11 cellular contexts compared by ENCODE assay signal in genomic region chr1:10046356-10047085, GRCh38. TPM values are rescaled to one million over a fixed set of nuclear protein-coding genes. Genes with fewer than 3 reads are reported as not detected.
DNase-seq lines count a peak whose midpoint lies in the region; TF ChIP-seq lines count a peak whose summit lies in the region.
"Had no signal": no experiment of that assay in that cellular context is flagged by ENCODE, and none has a peak within 500 bp of the region (broad histone marks: within the 10 kb centered on the region; RNA-seq: fewer than 3 reads in every experiment).

No MANE protein-coding gene starts in this region.

- TF ChIP-seq POLR2A in breast epithelium (IDR thresholded peaks at IDR 0.05) (no peak), vagina (IDR thresholded peaks at IDR 0.05) (no peak)

- peaks cover 49% of the 10 kb centered on the region for H4K20me1 ChIP-seq in osteoblast (ENCODE audit: insufficient read depth, low read length)

- BruUV-seq in MCF 10A (replicated peaks; lab: Mats Ljungman, UMichigan), result no TSS peak

- H3K4me3 ChIP-seq in breast epithelium, result no peak overlapping the region
- no peak overlapping the region for H3K4me3 ChIP-seq in osteoblast (ENCODE audit: insufficient read depth, low read length)
- H3K4me3 ChIP-seq in vagina, result no peak overlapping the region

- POLR2A ChIA-PET in MCF 10A (lab: Yijun Ruan, JAX), result interaction anchor here (1.6 to 2.0 kb wide), 3 partner anchors 9 to 12 kb away, joined by 5 to 9 read pairs (median 7); no protein-coding TSS in a partner anchor

- no peaks in the 10 kb centered on the region for H3K9me3 Mint-ChIP-seq in MCF 10A (ENCODE audit: unreplicated experiment)
- H3K9me3 Mint-ChIP-seq: naive thymus-derived CD8-positive, alpha-beta T cell had no signal

- no peaks in the 10 kb centered on the region for H3K27me3 Mint-ChIP-seq in MCF 10A (ENCODE audit: insufficient read depth, unreplicated experiment)
- H3K27me3 Mint-ChIP-seq: naive thymus-derived CD8-positive, alpha-beta T cell had no signal

- H3K36me3 ChIP-seq in breast epithelium (no peaks in the 10 kb centered on the region), osteoblast (ENCODE audit: insufficient read depth, low read length) (no peaks in the 10 kb centered on the region), vagina (no peaks in the 10 kb centered on the region)

- peak overlapping the region; percentile 48 for H3K4me2 ChIP-seq in osteoblast (ENCODE audit: insufficient read depth, low read length)

- intact Hi-C loops in breast epithelium (cut with DNase I; ENCODE audit: low total_unique reads) (no loop called here), MCF 10A (cut with micrococcal nuclease) (no loop called here), vagina (cut with DNase I) (no loop called here)

- H3K27ac ChIP-seq in breast epithelium, result peak overlapping the region; percentile 13 to 54
- H3K27ac ChIP-seq in osteoblast (ENCODE audit: low read depth, low read length), result peak overlapping the region; percentile 12
- peak overlapping the region; percentile 15 for H3K27ac ChIP-seq in vagina

- CTCF ChIA-PET in MCF 10A (lab: Yijun Ruan, JAX), result interaction anchor here (0.6 to 1.1 kb wide), 4 partner anchors 12 to 174 kb away, joined by 3 to 5 read pairs (median 4); no protein-coding TSS in a partner anchor

- no peak overlapping the region for H3K4me3 Mint-ChIP-seq in MCF 10A (ENCODE audit: unreplicated experiment)
- H3K4me3 Mint-ChIP-seq: naive thymus-derived CD8-positive, alpha-beta T cell had no signal

- DNase-seq in breast epithelium (ENCODE audit: low spot score in 2 of 2), result no peak
- DNase-seq in MCF 10A (ENCODE audit: unreplicated experiment), result no peak
- DNase-seq in fibroblast of peridontal ligament (ENCODE audit: extremely low read depth), result peak; percentile 73
- DNase-seq in osteoblast (ENCODE audit: insufficient read length, low spot score, missing footprints), result peak; percentile 67
- DNase-seq in vagina (ENCODE audit: extremely low spot score in 2 of 2), result no peak
- DNase-seq in NAMALWA (ENCODE audit: low spot score), result no peak
- DNase-seq in GM03348 (ENCODE audit: low spot score), result no peak
- no peak for DNase-seq in stimulated activated CD8-positive, alpha-beta memory T cell treated with anti-CD3 and anti-CD28 coated beads, Interleukin-4, amount 100 ng/mL, for 48 hours
- DNase-seq: activated T-cell treated with anti-CD3 and anti-CD28 coated beads, Interleukin-2, amount 50 U/mL, for 1 hour; naive thymus-derived CD8-positive, alpha-beta T cell; NCI-H1694 treated with DMSO at 0.1 percent for 48 hours had no signal

- H3K27me3 ChIP-seq in breast epithelium, result no peaks in the 10 kb centered on the region
- no peaks in the 10 kb centered on the region for H3K27me3 ChIP-seq in osteoblast (ENCODE audit: insufficient read depth, low read length)
- no peaks in the 10 kb centered on the region for H3K27me3 ChIP-seq in vagina

- peaks cover 92% of the 10 kb centered on the region for H3K79me2 ChIP-seq in osteoblast (ENCODE audit: insufficient read depth, low read length)

- peaks cover 0 to 6% of the 10 kb centered on the region in 2 donors for H3K4me1 ChIP-seq in breast epithelium
- peaks cover 18% of the 10 kb centered on the region for H3K4me1 ChIP-seq in osteoblast (ENCODE audit: insufficient read depth, low read length)
- peaks cover 66% of the 10 kb centered on the region for H3K4me1 ChIP-seq in vagina

- peaks cover 23% of the 10 kb centered on the region for H3K4me1 Mint-ChIP-seq in MCF 10A (ENCODE audit: insufficient read depth, unreplicated experiment)

- H3K9me3 ChIP-seq in breast epithelium (no peaks in the 10 kb centered on the region), osteoblast (ENCODE audit: low read depth, low read length) (no peaks in the 10 kb centered on the region), vagina (no peaks in the 10 kb centered on the region)

- H3K36me3 Mint-ChIP-seq in MCF 10A (ENCODE audit: insufficient read depth, unreplicated experiment), result peaks cover 37% of the 10 kb centered on the region

- no peak overlapping the region for H3K27ac Mint-ChIP-seq in MCF 10A (ENCODE audit: low read depth, unreplicated experiment)

- no peak for TF ChIP-seq CTCF in breast epithelium (IDR thresholded peaks at IDR 0.05)
- no peak for TF ChIP-seq CTCF in MCF 10A (IDR thresholded peaks at IDR 0.05; ENCODE audit: unreplicated experiment)
- no peak for TF ChIP-seq CTCF in osteoblast (IDR thresholded peaks at IDR 0.05; ENCODE audit: extremely low read depth, low read depth, low read length)
- no peak for TF ChIP-seq CTCF in vagina (IDR thresholded peaks at IDR 0.05)

- H2AFZ ChIP-seq in osteoblast (ENCODE audit: low read length), result no peak overlapping the region

RNA-seq across cellular contexts. Expression of gene UBE4B, which starts 13.8 kb away (rescaled TPM):
- total RNA-seq in breast epithelium (10 to 100 TPM; 36.4 to 43.4 (median 41.7) TPM), MCF 10A (2022) (31.2 and 43.1 TPM in 2 replicates), osteoblast (73.1 and 76.6 TPM in 2 replicates), vagina (51.1 TPM)

RNA-seq across cellular contexts. Expression of gene RBP7, which starts 49.5 kb away (rescaled TPM):
- total RNA-seq in breast epithelium, result 100 to 1,000 TPM in 1 of 3 donors, 10 to 100 TPM in 2; 37.5 to 285 (median 49.8) TPM
- not detected in 2 replicates for total RNA-seq in MCF 10A (2022)
- not detected in 2 replicates for total RNA-seq in osteoblast
- total RNA-seq in vagina, result 36.3 TPM
- total RNA-seq: naive thymus-derived CD8-positive, alpha-beta T cell had no signal

Comparison
In these comparisons a context has a peak if more than half of its experiments do, and no peak if none do; other contexts are left out.
1. RNA of gene RBP7, which starts 49.5 kb away (total RNA-seq): 37.5 to 285 TPM in breast epithelium and 36.3 TPM in vagina (single experiment); not detected in MCF 10A and not detected in osteoblast; every median in the first group is over 10 times any median in the second.
2. DNase-seq: peak in fibroblast of peridontal ligament (single experiment) and osteoblast (single experiment); none in breast epithelium (0 of 2), MCF 10A (single experiment), vagina (0 of 2), NAMALWA (single experiment), GM03348 (single experiment) and stimulated activated CD8-positive, alpha-beta memory T cell treated with anti-CD3 and anti-CD28 coated beads, Interleukin-4, amount 100 ng/mL, for 48 hours (single experiment).
3. Peak in every context shown above with its lines, with median percentiles within 50 percentile points of each other: H3K27ac ChIP-seq.